Comparison of ENCODE assay signal across 9 cellular contexts in the genomic region with DNA sequence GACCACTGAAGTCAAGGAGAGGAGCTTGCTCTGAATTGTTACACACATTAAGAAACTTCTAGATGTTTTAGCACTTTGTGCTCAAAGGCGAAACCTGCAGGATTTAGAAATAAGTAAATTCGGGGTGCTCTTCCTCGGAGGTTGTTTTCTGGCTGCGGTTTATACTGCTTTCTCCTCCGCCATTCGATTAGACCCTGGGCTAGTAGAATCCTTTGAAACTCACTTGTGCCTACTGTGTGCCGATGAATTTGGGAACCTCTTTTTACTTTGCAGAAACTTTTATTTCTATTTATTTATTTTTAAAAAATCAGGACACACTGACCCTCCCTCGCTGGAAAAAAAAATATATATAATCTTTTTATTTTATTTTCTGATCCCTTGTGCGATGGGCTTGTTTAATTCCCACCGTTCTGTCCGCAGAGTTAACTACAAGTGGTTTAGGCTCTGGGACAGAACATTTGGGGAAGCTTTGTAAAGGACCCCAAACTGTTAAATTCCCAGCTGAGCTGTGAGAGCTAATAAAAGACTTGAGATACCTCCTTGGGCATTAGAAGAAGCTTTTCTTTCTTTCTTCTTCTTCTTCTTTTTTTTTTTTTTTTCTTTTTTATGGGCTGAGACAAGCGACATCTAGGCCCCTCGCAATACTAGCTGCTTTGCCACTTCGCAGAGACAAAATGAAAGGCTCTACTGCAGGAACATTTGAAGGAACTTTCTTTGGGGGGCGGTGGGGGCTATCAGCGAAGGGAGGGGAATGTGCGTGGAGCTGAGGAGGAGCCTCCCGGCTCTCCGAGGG. TPM values are rescaled to one million over a fixed set of nuclear protein-coding genes. Genes with fewer than 3 reads are reported as not detected.
DNase-seq lines count a peak whose midpoint lies in the region; ATAC-seq and TF ChIP-seq lines count a peak whose summit lies in the region.
"Had no signal": no experiment of that assay in that cellular context is flagged by ENCODE, and none has a peak within 500 bp of the region (broad histone marks: within the 10 kb centered on the region; RNA-seq: fewer than 3 reads in every experiment).

No MANE protein-coding gene starts in this region.

- H3K27ac Mint-ChIP-seq in HFFc6: peak overlapping the region; percentile 96
- H3K27ac Mint-ChIP-seq: memory B cell had no signal

- 17 to 23% (median 20%) methylated on average over 19 of the region's 19 CpGs for WGBS in spleen, 5 donors

- intact Hi-C loops in left lung (cut with DNase I): loop anchor here (5.0 to 10.0 kb wide), 2 partner anchors 136 to 139 kb away; no protein-coding TSS in a partner anchor
- intact Hi-C loops in spleen (cut with DNase I; ENCODE audit: low total_unique reads): no loop called here

- no peaks in the 10 kb centered on the region; the same call in 1 of the 2 replicates for H3K9me3 Mint-ChIP-seq in HFFc6
- H3K9me3 Mint-ChIP-seq: memory B cell had no signal

- H3K27me3 Mint-ChIP-seq in HFFc6 (ENCODE audit: insufficient read depth): peaks cover 31% of the 10 kb centered on the region

- H3K36me3 Mint-ChIP-seq in HFFc6 (ENCODE audit: low read depth): peaks cover 84% of the 10 kb centered on the region
- H3K36me3 Mint-ChIP-seq: memory B cell had no signal

- H3K36me3 ChIP-seq in left lung: no peaks in the 10 kb centered on the region
- H3K36me3 ChIP-seq in spleen: peaks cover 0 to 3% (median 0%) of the 10 kb centered on the region in 6 donors

- no peak for TF ChIP-seq POLR2A in spleen (IDR thresholded peaks at IDR 0.05)

- no peak for DNase-seq in HFFc6
- DNase-seq in cardiac fibroblast (ENCODE audit: low read depth in 2 of 2): peak in 1 of 2 donors; percentile 52
- DNase-seq in left lung: no peak
- no peak for DNase-seq in spleen
- no peak for DNase-seq in SIG-M5 (lab: John Stamatoyannopoulos, UW)
- DNase-seq in NCI-H524 (lab: John Stamatoyannopoulos, UW): no peak
- DNase-seq in UCSD-AML1 (lab: John Stamatoyannopoulos, UW; ENCODE audit: unreplicated experiment): no peak

- H3K4me1 ChIP-seq in left lung (peaks cover 0 to 16% of the 10 kb centered on the region in 2 donors), spleen (peaks cover 0 to 72% (median 35%) of the 10 kb centered on the region in 6 donors)

- H3K27ac ChIP-seq in left lung: peak overlapping the region; percentile 84 to 95
- H3K27ac ChIP-seq in spleen: peak overlapping the region; percentile 57 to 90 (median 81)

- H3K9me3 ChIP-seq in left lung (no peaks in the 10 kb centered on the region), spleen (no peaks in the 10 kb centered on the region)

- H3K4me3 ChIP-seq in cardiac fibroblast (replicated peaks in 1 of 2; ENCODE audit: low read depth in 2 of 2, low read length in 2 of 2) (peak overlapping the region; percentile 83 to 90), left lung (peak overlapping the region; percentile 52 to 56), spleen (peak overlapping the region; percentile 27 to 82 (median 63))

- peaks cover 41% of the 10 kb centered on the region for H3K4me1 Mint-ChIP-seq in HFFc6 (ENCODE audit: low read depth)

- TF ChIP-seq CTCF in HFFc6 (IDR thresholded peaks at IDR 0.05) (no peak), cardiac fibroblast (IDR thresholded peaks at IDR 0.05; ENCODE audit: low read depth, low read length) (no peak), left lung (IDR thresholded peaks at IDR 0.05) (no peak), spleen (IDR thresholded peaks at IDR 0.05 in 8 of 11, conservative IDR thresholded peaks at IDR 0.05 in 3 of 11) (no peak)

- peaks cover 17 to 100% of the 10 kb centered on the region in 2 donors for H3K27me3 ChIP-seq in left lung
- H3K27me3 ChIP-seq in spleen (replicated peaks in 1 of 7): peaks cover 0 to 98% (median 30%) of the 10 kb centered on the region in 7 donors

- ATAC-seq in left lung (no peak), GM19351 (IDR thresholded peaks at IDR 0.05; ENCODE audit: unreplicated experiment) (no peak)

- peak overlapping the region; percentile 96 for H3K4me3 Mint-ChIP-seq in HFFc6
- H3K4me3 Mint-ChIP-seq: memory B cell had no signal

RNA-seq across cellular contexts. Expression of a gene that starts 3.8 kb away (rescaled TPM):
- total RNA-seq in HFFc6 (2021; fragmentation: NEBNext Ultra II Directional; extraction: Animal tissue kit (Norgen Biotek cat#: 25700)): 10 to 100 TPM; 69.1 to 85.4 (median 74.1) TPM
- total RNA-seq in left lung (10 to 100 TPM; 54.3 to 57.6 TPM), spleen (10 to 100 TPM; 23.6 to 81.4 (median 44.1) TPM)
- 10 to 100 TPM; 13.1 to 19.4 (median 14.1) TPM for polyA plus RNA-seq in spleen
